Comparison of ENCODE assay signal across 8 cellular contexts in the genomic region with DNA sequence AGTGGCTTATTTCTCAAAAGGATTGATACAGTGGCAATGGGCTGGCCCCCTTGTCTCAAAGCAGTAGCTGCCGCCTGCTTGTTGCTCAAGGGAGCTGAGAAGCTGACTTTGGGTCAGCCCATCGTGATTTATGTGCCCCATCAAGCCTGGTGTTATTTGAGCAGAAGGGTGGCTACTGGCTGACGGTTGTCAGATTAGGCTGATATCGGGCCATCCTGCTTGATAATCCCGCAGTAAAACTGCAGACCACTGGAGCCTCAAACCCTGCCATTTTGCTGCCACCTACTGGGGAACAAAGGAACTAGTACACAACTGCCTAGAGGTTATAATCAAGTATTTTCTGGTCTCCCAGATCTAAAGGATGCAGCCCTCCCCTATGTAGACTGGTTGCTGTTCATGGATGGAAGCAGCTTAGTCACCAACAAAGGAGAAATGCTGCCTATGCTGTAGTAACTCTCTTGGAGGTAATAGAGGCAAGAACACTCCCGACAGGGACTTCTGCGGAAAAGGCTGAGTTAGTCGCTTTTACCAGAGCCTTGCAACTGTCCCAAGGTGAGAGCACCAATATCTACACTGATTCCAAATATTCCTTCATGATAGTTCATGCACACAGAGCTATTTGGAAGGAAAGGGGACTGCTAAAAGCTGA.
A peak's percentile ranks its signal among the peaks of the same experiment; 100 is the strongest.
DNase-seq lines count a peak whose midpoint lies in the region; ATAC-seq and TF ChIP-seq lines count a peak whose summit lies in the region.

No MANE protein-coding gene starts in this region.

- H3K79me2 ChIP-seq in PC-3 (ENCODE audit: low read length), result no peaks in the 10 kb centered on the region
- no peaks in the 10 kb centered on the region for H3K79me2 ChIP-seq in trophoblast cell (ENCODE audit: control insufficient read depth, insufficient read depth, low read length, poor library complexity)

- H3K14ac ChIP-seq in trophoblast cell (ENCODE audit: low read length), result no peak overlapping the region

- in situ Hi-C loops in Caki2 (cut with HindIII; ENCODE audit: low pct_unique_long_range_greater_than_20kb, low sequenced_read_pairs), result no loop called here

- no peak overlapping the region for H4K12ac ChIP-seq in trophoblast cell (ENCODE audit: low read depth, low read length)

- intact Hi-C loops in PC-3 (cut with micrococcal nuclease), result loop anchor here (2.0 kb wide), 1 partner anchor 357 kb away; no protein-coding TSS in a partner anchor

- no peak overlapping the region for H3K4me3 ChIP-seq in PC-3 (ENCODE audit: low read length)
- no peak overlapping the region for H3K4me3 ChIP-seq in trophoblast cell (ENCODE audit: low read depth, low read length)

- POLR2A ChIA-PET in PC-3 (lab: Charles Lee; ENCODE audit: unreplicated experiment), result no interaction called here

- no peak overlapping the region for H2AFZ ChIP-seq in PC-3 (ENCODE audit: low read length)
- no peak overlapping the region for H2AFZ ChIP-seq in trophoblast cell (ENCODE audit: insufficient read depth, low read length, poor library complexity)

- H4K91ac ChIP-seq in trophoblast cell (ENCODE audit: low read depth, low read length), result no peak overlapping the region

- no peak overlapping the region for H2BK12ac ChIP-seq in trophoblast cell (ENCODE audit: low read length)

- H3K9ac ChIP-seq in PC-3 (ENCODE audit: low read length) (no peak overlapping the region), trophoblast cell (ENCODE audit: low read length) (no peak overlapping the region)

- H3K4me2 ChIP-seq in PC-3 (ENCODE audit: low read length) (no peak overlapping the region), trophoblast cell (ENCODE audit: low read length) (no peak overlapping the region)

- H3K23ac ChIP-seq in trophoblast cell (ENCODE audit: low read length), result no peak overlapping the region

- no peak overlapping the region for H3K27ac ChIP-seq in PC-3 (ENCODE audit: low read length)
- no peak overlapping the region for H3K27ac ChIP-seq in trophoblast cell (ENCODE audit: low read depth, low read length)

- WGBS in trophoblast cell (ENCODE audit: extremely low coverage, insufficient coverage, insufficient read length), result no CpG with 5 or more reads among the region's 8 CpGs

- no peaks in the 10 kb centered on the region for H3K9me2 ChIP-seq in PC-3 (replicated peaks; ENCODE audit: low read length)

- TF ChIP-seq CTCF in PC-3 (conservative IDR thresholded peaks at IDR 0.05; ENCODE audit: low read depth, low read length), result peak; percentile 89

- no peak overlapping the region for H3K4ac ChIP-seq in trophoblast cell (ENCODE audit: low read depth, low read length)

- no peak overlapping the region for H2BK5ac ChIP-seq in trophoblast cell (ENCODE audit: low read depth, low read length, poor library complexity)

- H3K27me3 ChIP-seq in PC-3 (ENCODE audit: low read length) (no peaks in the 10 kb centered on the region; the same call in 1 of the 2 replicates), trophoblast cell (ENCODE audit: insufficient read depth, low read length) (no peaks in the 10 kb centered on the region)

- H3K36me3 ChIP-seq in PC-3 (ENCODE audit: low read depth, low read length), result no peaks in the 10 kb centered on the region
- H3K36me3 ChIP-seq in trophoblast cell (ENCODE audit: control insufficient read depth in 1 of 2, insufficient read depth in 2 of 2, low read length in 2 of 2), result no peaks in the 10 kb centered on the region

- H4K8ac ChIP-seq in trophoblast cell (ENCODE audit: low read depth, low read length), result no peak overlapping the region

- ATAC-seq in GM19397 (IDR thresholded peaks at IDR 0.05; ENCODE audit: unreplicated experiment) (peak; percentile 61), PC-3 (peak; percentile 91)

- H4K20me1 ChIP-seq in PC-3 (ENCODE audit: low read length), result no peaks in the 10 kb centered on the region

- no peak overlapping the region for H3K18ac ChIP-seq in trophoblast cell (ENCODE audit: low read length)

- no peaks in the 10 kb centered on the region for H3K79me1 ChIP-seq in trophoblast cell (ENCODE audit: low read length)

- H3K9me3 ChIP-seq in PC-3 (ENCODE audit: low read length) (no peaks in the 10 kb centered on the region), trophoblast cell (ENCODE audit: insufficient read depth, low read depth, low read length) (no peaks in the 10 kb centered on the region)

- H2BK120ac ChIP-seq in trophoblast cell (ENCODE audit: insufficient read depth, low read length, poor library complexity), result no peak overlapping the region

- CTCF ChIA-PET in PC-3 (lab: Charles Lee), result interaction anchor here (0.5 to 1.3 kb wide), 2 partner anchors 91 to 270 kb away, joined by 4 read pairs; no protein-coding TSS in a partner anchor

- no peaks in the 10 kb centered on the region for H3K4me1 ChIP-seq in PC-3 (ENCODE audit: insufficient read depth, low read length)
- H3K4me1 ChIP-seq in trophoblast cell (ENCODE audit: control insufficient read depth in 1 of 2, insufficient read depth in 2 of 2, low read length in 2 of 2), result no peaks in the 10 kb centered on the region

- DNase-seq in Caki2 (ENCODE audit: low read depth) (peak; percentile 27), HuH-7.5 (ENCODE audit: low spot score) (peak; percentile 43), PC-3 (peak; percentile 56), germinal center (ENCODE audit: low spot score) (peak; percentile 63), trophoblast cell (peak; percentile 9 to 66), mesenteric fat pad (ENCODE audit: low spot score) (no peak)
- peak; percentile 66 for DNase-seq in activated effector memory CD4-positive, alpha-beta T cell treated with anti-CD3 and anti-CD28 coated beads, Interleukin-2, amount 50 U/mL, for 16 hours

- no peak overlapping the region for H2AK5ac ChIP-seq in trophoblast cell (ENCODE audit: low read length)

- no TSS peak for BruUV-seq in PC-3 (replicated peaks; lab: Mats Ljungman, UMichigan)

- no peaks in the 10 kb centered on the region for H3F3A ChIP-seq in PC-3 (ENCODE audit: low read length, unreplicated experiment)
